In the genomic region with DNA sequence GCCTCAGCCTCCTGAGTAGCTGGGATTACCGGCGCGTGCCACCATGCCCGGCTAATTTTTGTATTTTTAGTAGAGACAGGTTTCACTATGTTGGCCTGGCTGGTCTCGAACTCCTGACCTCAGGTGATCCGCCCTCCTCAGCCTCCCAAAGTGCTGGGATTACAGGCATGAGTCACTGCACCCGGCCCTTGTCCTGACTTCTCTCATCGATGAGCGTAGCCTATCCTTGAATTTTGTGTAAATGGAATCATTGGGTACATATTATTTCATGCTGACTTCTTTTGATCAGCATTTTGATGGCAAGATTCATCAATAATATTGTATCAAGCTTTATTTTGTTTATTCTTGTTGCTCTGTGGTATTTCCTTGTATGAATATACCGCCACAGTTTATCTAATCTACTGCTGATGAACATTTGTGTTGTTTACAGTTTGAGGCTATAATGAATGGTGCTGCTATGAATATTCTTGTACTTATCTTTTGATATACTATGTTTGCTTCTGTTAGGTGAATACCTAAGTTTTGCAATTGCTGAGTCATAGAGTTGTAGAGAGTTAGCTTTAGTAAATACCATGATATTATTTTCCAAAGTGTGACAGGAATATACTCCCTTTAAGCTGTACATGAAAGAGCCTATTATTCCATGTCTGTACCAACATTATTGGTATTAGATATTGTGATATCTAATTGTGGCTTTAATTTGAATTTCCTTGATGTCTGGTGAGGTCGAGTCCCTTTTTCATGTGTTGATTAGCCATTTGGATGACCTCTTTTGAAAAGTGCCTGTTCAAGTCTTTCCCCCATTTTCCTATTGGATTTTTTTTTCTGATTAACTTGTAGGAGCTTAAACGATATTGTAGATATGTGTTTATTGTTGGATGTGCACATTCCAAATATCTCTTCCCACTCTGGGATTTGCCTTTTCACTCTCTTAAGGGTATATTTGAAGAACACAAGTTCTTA, we compare ENCODE assay signal across 20 cellular contexts.
DNase-seq lines count a peak whose midpoint lies in the region; ATAC-seq and TF ChIP-seq lines count a peak whose summit lies in the region.
"Had no signal": no experiment of that assay in that cellular context is flagged by ENCODE, and none has a peak within 500 bp of the region (broad histone marks: within the 10 kb centered on the region; RNA-seq: fewer than 3 reads in every experiment).

No MANE protein-coding gene starts in this region.

- in situ Hi-C loops in gastrocnemius medialis (cut with MboI; ENCODE audit: low sequenced_read_pairs in 4 of 4) (no loop called here), ACHN (cut with HindIII; ENCODE audit: low pct_ligation_motif_present, low pct_unique_long_range_greater_than_20kb, low sequenced_read_pairs) (no loop called here)

- CTCF ChIA-PET in OCI-LY7 (lab: Charles Lee; ENCODE audit: unreplicated experiment), result no interaction called here

- H3K9me3 Mint-ChIP-seq in activated T-cell treated with anti-CD3 and anti-CD28 coated beads, Interleukin-2, amount 50 U/mL, for 72 hours, result no peaks in the 10 kb centered on the region
- no peaks in the 10 kb centered on the region for H3K9me3 Mint-ChIP-seq in activated T-helper 17 cell treated with anti-CD3 and anti-CD28 coated beads, Interleukin-2, amount 50 U/mL, for 72 hours
- H3K9me3 Mint-ChIP-seq: activated naive CD4-positive, alpha-beta T cell treated with anti-CD3 and anti-CD28 coated beads, Interleukin-2, amount 10 ng/mL, durations not matched to agents 7 days and 5 days had no signal

- H3K9me2 ChIP-seq in OCI-LY7 (ENCODE audit: insufficient read depth, low read length), result no peaks in the 10 kb centered on the region

- H3K4me3 ChIP-seq in gastrocnemius medialis (no peak overlapping the region), OCI-LY7 (ENCODE audit: low read depth, low read length, poor library complexity, severe bottlenecking) (no peak overlapping the region)
- H3K4me3 ChIP-seq: BLaER1 treated with 17β-estradiol and CSF1 and Interleukin-3, amounts not matched to agents 10 nM and 100 nM; esophagus squamous epithelium; psoas muscle; tibial artery had no signal

- no peaks in the 10 kb centered on the region for H4K20me1 ChIP-seq in OCI-LY7 (ENCODE audit: insufficient read depth, low read length)
- H4K20me1 ChIP-seq: BLaER1 treated with 17β-estradiol and CSF1 and Interleukin-3, amounts not matched to agents 10 nM and 100 nM had no signal

- H3K27me3 Mint-ChIP-seq in activated T-cell treated with anti-CD3 and anti-CD28 coated beads, Interleukin-2, amount 50 U/mL, for 72 hours (ENCODE audit: low read depth), result no peaks in the 10 kb centered on the region
- H3K27me3 Mint-ChIP-seq in activated T-helper 17 cell treated with anti-CD3 and anti-CD28 coated beads, Interleukin-2, amount 50 U/mL, for 72 hours, result no peaks in the 10 kb centered on the region
- H3K27me3 Mint-ChIP-seq: activated naive CD4-positive, alpha-beta T cell treated with anti-CD3 and anti-CD28 coated beads, Interleukin-2, amount 10 ng/mL, durations not matched to agents 7 days and 5 days had no signal

- no peak overlapping the region for H2AFZ ChIP-seq in OCI-LY7 (ENCODE audit: low read length)

- H3K36me3 ChIP-seq in gastrocnemius medialis (no peaks in the 10 kb centered on the region), OCI-LY7 (ENCODE audit: insufficient read depth, low read length) (no peaks in the 10 kb centered on the region)
- H3K36me3 ChIP-seq: BLaER1 treated with 17β-estradiol and CSF1 and Interleukin-3, amounts not matched to agents 10 nM and 100 nM; esophagus squamous epithelium; tibial artery had no signal

- POLR2A ChIA-PET in OCI-LY7 (lab: Charles Lee), result interaction anchor here (0.7 kb wide), 1 partner anchor 12 kb away, joined by 3 read pairs; no protein-coding TSS in a partner anchor

- H3K36me3 Mint-ChIP-seq in activated T-cell treated with anti-CD3 and anti-CD28 coated beads, Interleukin-2, amount 50 U/mL, for 72 hours (ENCODE audit: insufficient read depth in 2 of 2), result no peaks in the 10 kb centered on the region
- H3K36me3 Mint-ChIP-seq in activated T-helper 17 cell treated with anti-CD3 and anti-CD28 coated beads, Interleukin-2, amount 50 U/mL, for 72 hours (ENCODE audit: low read depth), result no peaks in the 10 kb centered on the region
- H3K36me3 Mint-ChIP-seq: activated naive CD4-positive, alpha-beta T cell treated with anti-CD3 and anti-CD28 coated beads, Interleukin-2, amount 10 ng/mL, durations not matched to agents 7 days and 5 days had no signal

- intact Hi-C loops in gastrocnemius medialis (cut with DNase I; ENCODE audit: low total_unique reads), result no loop called here
- intact Hi-C loops in OCI-LY7 (cut with micrococcal nuclease; ENCODE audit: unreplicated experiment), result no loop called here

- H3K27ac Mint-ChIP-seq in activated T-cell treated with anti-CD3 and anti-CD28 coated beads, Interleukin-2, amount 50 U/mL, for 72 hours, result peak overlapping the region; percentile 16
- peak overlapping the region; percentile 19 for H3K27ac Mint-ChIP-seq in activated T-helper 17 cell treated with anti-CD3 and anti-CD28 coated beads, Interleukin-2, amount 50 U/mL, for 72 hours
- H3K27ac Mint-ChIP-seq: activated naive CD4-positive, alpha-beta T cell treated with anti-CD3 and anti-CD28 coated beads, Interleukin-2, amount 10 ng/mL, durations not matched to agents 7 days and 5 days had no signal

- no peak overlapping the region for H3K4me3 Mint-ChIP-seq in activated T-cell treated with anti-CD3 and anti-CD28 coated beads, Interleukin-2, amount 50 U/mL, for 72 hours
- no peak overlapping the region for H3K4me3 Mint-ChIP-seq in activated T-helper 17 cell treated with anti-CD3 and anti-CD28 coated beads, Interleukin-2, amount 50 U/mL, for 72 hours
- H3K4me3 Mint-ChIP-seq: activated naive CD4-positive, alpha-beta T cell treated with anti-CD3 and anti-CD28 coated beads, Interleukin-2, amount 10 ng/mL, durations not matched to agents 7 days and 5 days had no signal

- no peak for ATAC-seq in activated T-cell treated with anti-CD3 and anti-CD28 coated beads, Interleukin-2, amount 50 U/mL, for 72 hours (replicated peaks in 1 of 2)
- ATAC-seq in activated T-helper 17 cell treated with anti-CD3 and anti-CD28 coated beads, Interleukin-2, amount 50 U/mL, for 72 hours (replicated peaks), result no peak
- ATAC-seq in gastrocnemius medialis (no peak), GM21526 (IDR thresholded peaks at IDR 0.05; ENCODE audit: low FRiP score, unreplicated experiment) (no peak)
- ATAC-seq: psoas muscle had no signal

- H3K4me1 ChIP-seq in gastrocnemius medialis (peaks cover 58 to 73% of the 10 kb centered on the region in 2 donors), OCI-LY7 (ENCODE audit: insufficient read depth, low read length, poor library complexity, severe bottlenecking) (peaks cover 31% of the 10 kb centered on the region)

- H3K4me1 Mint-ChIP-seq in activated T-cell treated with anti-CD3 and anti-CD28 coated beads, Interleukin-2, amount 50 U/mL, for 72 hours (ENCODE audit: low read depth), result peaks cover 18% of the 10 kb centered on the region
- peaks cover 23% of the 10 kb centered on the region for H3K4me1 Mint-ChIP-seq in activated T-helper 17 cell treated with anti-CD3 and anti-CD28 coated beads, Interleukin-2, amount 50 U/mL, for 72 hours

- no peak overlapping the region for H3K4me2 ChIP-seq in OCI-LY7 (ENCODE audit: low read length)

- TF ChIP-seq CTCF in gastrocnemius medialis (IDR thresholded peaks at IDR 0.05 in 4 of 5, conservative IDR thresholded peaks at IDR 0.05 in 1 of 5) (no peak), OCI-LY7 (conservative IDR thresholded peaks at IDR 0.05; ENCODE audit: low read length) (no peak)

- DNase-seq in activated T-cell treated with anti-CD3 and anti-CD28 coated beads, Interleukin-2, amount 50 U/mL, for 72 hours, result no peak
- DNase-seq in activated T-cell treated with anti-CD3 and anti-CD28 coated beads for 4 hours (no peak), iris pigment epithelial cell (ENCODE audit: low read depth) (peak; percentile 80), gastrocnemius medialis (peak in 1 of 2 donors; percentile 6), OCI-LY7 (ENCODE audit: low spot score) (no peak), ACHN (no peak)
- DNase-seq: activated CD4-positive, alpha-beta T cell treated with anti-CD3 and anti-CD28 coated beads for 48 hours; activated CD8-positive, alpha-beta memory T cell treated with anti-CD3 and anti-CD28 coated beads, Interleukin-2, amount 50 U/mL, for 4 hours; DMS153; esophagus squamous epithelium; NK-92 treated with Interleukin-12 subunit alpha and Interleukin-12 subunit beta, amount 100 ng/mL, for 24 hours; psoas muscle; RPMI8226; stimulated activated CD4-positive, alpha-beta T cell treated with anti-CD3 and anti-CD28 coated beads, Interleukin-12 subunit alpha, Interleukin-12 subunit beta, amount 100 ng/mL, for 4 hours; SW 1271 had no signal

- TF ChIP-seq POLR2A in gastrocnemius medialis (IDR thresholded peaks at IDR 0.05), result no peak

- H3K79me2 ChIP-seq in OCI-LY7 (ENCODE audit: insufficient read depth, low read depth, low read length), result no peaks in the 10 kb centered on the region

- H3K9me3 ChIP-seq in gastrocnemius medialis (no peaks in the 10 kb centered on the region), OCI-LY7 (ENCODE audit: low read length) (no peaks in the 10 kb centered on the region)
- H3K9me3 ChIP-seq: BLaER1 treated with 17β-estradiol and CSF1 and Interleukin-3, amounts not matched to agents 10 nM and 100 nM; esophagus squamous epithelium; psoas muscle; tibial artery had no signal

- H3K27me3 ChIP-seq in gastrocnemius medialis, result no peaks in the 10 kb centered on the region
- H3K27me3 ChIP-seq: esophagus squamous epithelium, tibial artery had no signal

- peak overlapping the region in 3 of 4 donors; percentile 16 to 79 (median 71) for H3K27ac ChIP-seq in gastrocnemius medialis
- H3K27ac ChIP-seq in OCI-LY7 (ENCODE audit: low read depth, low read length, poor library complexity, severe bottlenecking), result no peak overlapping the region
- H3K27ac ChIP-seq: BLaER1 treated with 17β-estradiol and CSF1 and Interleukin-3, amounts not matched to agents 10 nM and 100 nM; esophagus squamous epithelium; psoas muscle had no signal

- no TSS peak for BruUV-seq in OCI-LY7 (replicated peaks; lab: Mats Ljungman, UMichigan)
